In genomic region chrX:29107231-29107630, GRCh38 we compare ENCODE assay signal across 29 cellular contexts.
"Had no signal": no experiment of that assay in that cellular context is flagged by ENCODE, and none has a peak within 500 bp of the region (broad histone marks: within the 10 kb centered on the region; RNA-seq: fewer than 3 reads in every experiment).

No MANE protein-coding gene starts in this region.

- H3K4me3 ChIP-seq: stomach, suprapubic skin, testis, thoracic aorta, thyroid gland, tibial artery, tibial nerve, transverse colon, upper lobe of left lung, upper lobe of right lung, uterus, vagina had no signal

- H3K9me3 Mint-ChIP-seq: stimulated activated memory B cell treated with anti-CD40 and anti-IgM and Interleukin-4, amounts not matched to agents 10 μg/mL and 1 μg/mL and 100 μg/mL, for 72 hours; stimulated activated naive CD8-positive, alpha-beta T cell treated with anti-CD3 and anti-CD28 coated beads, Interleukin-15, amount 100 ng/mL, for 72 hours had no signal

- H3K4me1 ChIP-seq: stomach, suprapubic skin, testis, thyroid gland, tibial artery, tibial nerve, transverse colon, upper lobe of left lung, upper lobe of right lung, uterus, vagina had no signal

- H3K4me3 Mint-ChIP-seq: stimulated activated effector memory CD8-positive, alpha-beta T cell treated with anti-CD3 and anti-CD28 coated beads, Interleukin-12 subunit alpha, Interleukin-12 subunit beta, amount 100 ng/mL, for 72 hours; stimulated activated memory B cell treated with anti-CD40 and anti-IgM and Interleukin-4, amounts not matched to agents 10 μg/mL and 1 μg/mL and 100 μg/mL, for 72 hours; stimulated activated naive B cell treated with anti-CD40 and anti-IgM and Interleukin-4, amounts not matched to agents 10 μg/mL and 1 μg/mL and 100 μg/mL, for 72 hours; stimulated activated naive CD8-positive, alpha-beta T cell treated with anti-CD3 and anti-CD28 coated beads, Interleukin-15, amount 100 ng/mL, for 72 hours; stimulated activated naive CD8-positive, alpha-beta T cell treated with anti-CD3 and anti-CD28 coated beads, Interleukin-15, Interleukin-2, amounts not matched to agents 100 ng/mL and 50 ng/mL, for 24 hours had no signal

- H3K27me3 ChIP-seq: stomach, suprapubic skin, testis, thyroid gland, tibial artery, tibial nerve, transverse colon, upper lobe of left lung, upper lobe of right lung, uterus, vagina had no signal

- H3K4me1 Mint-ChIP-seq: stimulated activated effector memory CD8-positive, alpha-beta T cell treated with anti-CD3 and anti-CD28 coated beads, Interleukin-12 subunit alpha, Interleukin-12 subunit beta, amount 100 ng/mL, for 72 hours; stimulated activated memory B cell treated with anti-CD40 and anti-IgM and Interleukin-4, amounts not matched to agents 10 μg/mL and 1 μg/mL and 100 μg/mL, for 72 hours; stimulated activated naive B cell treated with anti-CD40 and anti-IgM and Interleukin-4, amounts not matched to agents 10 μg/mL and 1 μg/mL and 100 μg/mL, for 72 hours; stimulated activated naive CD8-positive, alpha-beta T cell treated with anti-CD3 and anti-CD28 coated beads, Interleukin-15, amount 100 ng/mL, for 72 hours had no signal

- H3K27me3 Mint-ChIP-seq: stimulated activated memory B cell treated with anti-CD40 and anti-IgM and Interleukin-4, amounts not matched to agents 10 μg/mL and 1 μg/mL and 100 μg/mL, for 72 hours; stimulated activated naive B cell treated with anti-CD40 and anti-IgM and Interleukin-4, amounts not matched to agents 10 μg/mL and 1 μg/mL and 100 μg/mL, for 72 hours; stimulated activated naive CD8-positive, alpha-beta T cell treated with anti-CD3 and anti-CD28 coated beads, Interleukin-15, amount 100 ng/mL, for 72 hours; stimulated activated naive CD8-positive, alpha-beta T cell treated with anti-CD3 and anti-CD28 coated beads, Interleukin-15, Interleukin-2, amounts not matched to agents 100 ng/mL and 50 ng/mL, for 24 hours had no signal

- ATAC-seq: stimulated activated effector memory CD8-positive, alpha-beta T cell treated with anti-CD3 and anti-CD28 coated beads, Interleukin-12 subunit alpha, Interleukin-12 subunit beta, amount 100 ng/mL, for 72 hours; stimulated activated memory B cell treated with anti-CD40 and anti-IgM and Interleukin-4, amounts not matched to agents 10 μg/mL and 1 μg/mL and 100 μg/mL, for 72 hours; stimulated activated naive B cell treated with anti-CD40 and anti-IgM and Interleukin-4, amounts not matched to agents 10 μg/mL and 1 μg/mL and 100 μg/mL, for 72 hours; stimulated activated naive CD8-positive, alpha-beta T cell treated with anti-CD3 and anti-CD28 coated beads, Interleukin-15, amount 100 ng/mL, for 72 hours; stimulated activated naive CD8-positive, alpha-beta T cell treated with anti-CD3 and anti-CD28 coated beads, Interleukin-15, Interleukin-2, amounts not matched to agents 100 U/mL and 50 U/mL, for 24 hours; upper lobe of right lung had no signal

- H3K27ac Mint-ChIP-seq: stimulated activated effector memory CD8-positive, alpha-beta T cell treated with anti-CD3 and anti-CD28 coated beads, Interleukin-12 subunit alpha, Interleukin-12 subunit beta, amount 100 ng/mL, for 72 hours; stimulated activated memory B cell treated with anti-CD40 and anti-IgM and Interleukin-4, amounts not matched to agents 10 μg/mL and 1 μg/mL and 100 μg/mL, for 72 hours; stimulated activated naive B cell treated with anti-CD40 and anti-IgM and Interleukin-4, amounts not matched to agents 10 μg/mL and 1 μg/mL and 100 μg/mL, for 72 hours; stimulated activated naive CD8-positive, alpha-beta T cell treated with anti-CD3 and anti-CD28 coated beads, Interleukin-15, amount 100 ng/mL, for 72 hours; stimulated activated naive CD8-positive, alpha-beta T cell treated with anti-CD3 and anti-CD28 coated beads, Interleukin-15, Interleukin-2, amounts not matched to agents 100 ng/mL and 50 ng/mL, for 24 hours had no signal

- H3K36me3 ChIP-seq: stomach, suprapubic skin, thoracic aorta, thyroid gland, tibial artery, tibial nerve, transverse colon, upper lobe of left lung, upper lobe of right lung, uterus, vagina had no signal

- H3K9me3 ChIP-seq: suprapubic skin, testis, thoracic aorta, thyroid gland, tibial artery, tibial nerve, transverse colon, upper lobe of left lung, upper lobe of right lung, uterus, vagina had no signal

- FAIRE-seq: urothelium cell line had no signal

- DNase-seq: stimulated activated CD4-positive, alpha-beta T cell treated with anti-CD3 and anti-CD28 coated beads, Interleukin-2, amount 100 ng/mL, for 24 hours; stimulated activated CD4-positive, alpha-beta T cell treated with anti-CD3 and anti-CD28 coated beads, Interleukin-2, amount 100 ng/mL, for 48 hours; stimulated activated CD4-positive, alpha-beta T cell treated with anti-CD3 and anti-CD28 coated beads, Interleukin-4, amount 100 ng/mL, for 1 hour; stimulated activated CD4-positive, alpha-beta T cell treated with anti-CD3 and anti-CD28 coated beads, Interleukin-4, amount 100 ng/mL, for 24 hours; stimulated activated CD4-positive, alpha-beta T cell treated with anti-CD3 and anti-CD28 coated beads, Interleukin-4, amount 100 ng/mL, for 4 hours; stimulated activated CD8-positive, alpha-beta memory T cell treated with anti-CD3 and anti-CD28 coated beads, Interleukin-4, amount 100 ng/mL, for 48 hours; stimulated activated naive B cell treated with anti-CD40 and anti-IgM and Interleukin-4, amounts not matched to agents 10 μg/mL and 1 μg/mL and 100 μg/mL, for 72 hours; stimulated activated naive CD4-positive, alpha-beta T cell; stimulated activated naive CD4-positive, alpha-beta T cell treated with Interleukin-2 at 50 U/mL for 16 hours; stimulated activated naive CD8-positive, alpha-beta T cell treated with anti-CD3 and anti-CD28 coated beads, Interleukin-15, amount 100 ng/mL, for 72 hours; stimulated activated naive CD8-positive, alpha-beta T cell treated with anti-CD3 and anti-CD28 coated beads, Interleukin-15, Interleukin-2, amounts not matched to agents 100 U/mL and 50 U/mL, for 24 hours; stomach; substantia nigra; testis; thyroid gland; tibial artery; transverse colon; trophoblast cell; upper lobe of left lung; upper lobe of right lung; uterus had no signal

- H3K27ac ChIP-seq: stomach, suprapubic skin, testis, thoracic aorta, thyroid gland, tibial artery, tibial nerve, transverse colon, upper lobe of left lung, upper lobe of right lung, uterus, vagina had no signal

- H3K36me3 Mint-ChIP-seq: stimulated activated effector memory CD8-positive, alpha-beta T cell treated with anti-CD3 and anti-CD28 coated beads, Interleukin-12 subunit alpha, Interleukin-12 subunit beta, amount 100 ng/mL, for 72 hours; stimulated activated memory B cell treated with anti-CD40 and anti-IgM and Interleukin-4, amounts not matched to agents 10 μg/mL and 1 μg/mL and 100 μg/mL, for 72 hours; stimulated activated naive B cell treated with anti-CD40 and anti-IgM and Interleukin-4, amounts not matched to agents 10 μg/mL and 1 μg/mL and 100 μg/mL, for 72 hours had no signal
